Comparison of ENCODE assay signal across 25 cellular contexts in genomic region chr10:21313691-21314090, GRCh38.
DNase-seq lines count a peak whose midpoint lies in the region; TF ChIP-seq lines count a peak whose summit lies in the region.
"Had no signal": no experiment of that assay in that cellular context is flagged by ENCODE, and none has a peak within 500 bp of the region (broad histone marks: within the 10 kb centered on the region; RNA-seq: fewer than 3 reads in every experiment).

No MANE protein-coding gene starts in this region.

- H2AFZ ChIP-seq in neuron (ENCODE audit: low read depth, low read length) = peak overlapping the region; percentile 87

- TF ChIP-seq CTCF in DOHH2 (IDR thresholded peaks at IDR 0.05; ENCODE audit: low read depth, low read length, poor library complexity, severe bottlenecking) (no peak), glutamatergic neuron (IDR thresholded peaks at IDR 0.05; ENCODE audit: partially characterized antibody, unreplicated experiment) (no peak), Peyer's patch (IDR thresholded peaks at IDR 0.05) (no peak)

- no peaks in the 10 kb centered on the region for H3K9me2 ChIP-seq in DOHH2 (replicated peaks; ENCODE audit: control insufficient read depth, low read length)

- H3K36me3 ChIP-seq in DOHH2 (ENCODE audit: control insufficient read depth, low read length) = no peaks in the 10 kb centered on the region
- H3K36me3 ChIP-seq in NT2/D1 (ENCODE audit: insufficient read depth, insufficient read length, low read length) = no peaks in the 10 kb centered on the region
- no peaks in the 10 kb centered on the region for H3K36me3 ChIP-seq in neuron (ENCODE audit: insufficient read depth, low read length)
- no peaks in the 10 kb centered on the region for H3K36me3 ChIP-seq in Peyer's patch
- H3K36me3 ChIP-seq: BLaER1 treated with 17β-estradiol and CSF1 and Interleukin-3, amounts not matched to agents 10 nM and 100 nM; gastroesophageal sphincter; MG63 had no signal

- peak overlapping the region; percentile 23 for H3K9ac ChIP-seq in NT2/D1 (ENCODE audit: insufficient read length, low read depth)
- H3K9ac ChIP-seq: BLaER1 treated with 17β-estradiol and CSF1 and Interleukin-3, amounts not matched to agents 10 nM and 100 nM had no signal

- peak overlapping the region; percentile 50 for H3K4me2 ChIP-seq in DOHH2 (ENCODE audit: low read length)
- H3K4me2 ChIP-seq: BLaER1 treated with 17β-estradiol and CSF1 and Interleukin-3, amounts not matched to agents 10 nM and 100 nM had no signal

- H3K9me3 Mint-ChIP-seq in glutamatergic neuron (ENCODE audit: unreplicated experiment) = peaks cover 5% of the 10 kb centered on the region
- H3K9me3 Mint-ChIP-seq in activated naive CD8-positive, alpha-beta T cell treated with anti-CD3 and anti-CD28 coated beads for 36 hours = peaks cover 1% of the 10 kb centered on the region
- H3K9me3 Mint-ChIP-seq: activated CD4-positive, alpha-beta T cell treated with anti-CD3 and anti-CD28 coated beads, Interleukin-2, amount 10 ng/mL, durations not matched to agents 7 days and 5 days; T-cell had no signal

- peak overlapping the region; percentile 90 for H3K27ac Mint-ChIP-seq in glutamatergic neuron (ENCODE audit: unreplicated experiment)
- no peak overlapping the region for H3K27ac Mint-ChIP-seq in activated naive CD8-positive, alpha-beta T cell treated with anti-CD3 and anti-CD28 coated beads for 36 hours
- H3K27ac Mint-ChIP-seq: activated CD4-positive, alpha-beta T cell treated with anti-CD3 and anti-CD28 coated beads, Interleukin-2, amount 10 ng/mL, durations not matched to agents 7 days and 5 days; IgD-negative memory B cell; T-cell had no signal

- H3K4me3 ChIP-seq in DOHH2 (ENCODE audit: low read length) (no peak overlapping the region), NT2/D1 (ENCODE audit: insufficient read length, low read depth) (no peak overlapping the region), neuron (ENCODE audit: low read length) (peak overlapping the region; percentile 41), Peyer's patch (no peak overlapping the region)
- H3K4me3 ChIP-seq: BLaER1 treated with 17β-estradiol and CSF1 and Interleukin-3, amounts not matched to agents 10 nM and 100 nM; dorsolateral prefrontal cortex; gastroesophageal sphincter; MG63 had no signal

- H4K20me1 ChIP-seq in DOHH2 (ENCODE audit: control insufficient read depth, insufficient read depth, low read depth, low read length) = no peaks in the 10 kb centered on the region
- H4K20me1 ChIP-seq: BLaER1 treated with 17β-estradiol and CSF1 and Interleukin-3, amounts not matched to agents 10 nM and 100 nM had no signal

- H3K27me3 Mint-ChIP-seq in glutamatergic neuron (ENCODE audit: unreplicated experiment) = no peaks in the 10 kb centered on the region
- H3K27me3 Mint-ChIP-seq in activated naive CD8-positive, alpha-beta T cell treated with anti-CD3 and anti-CD28 coated beads for 36 hours = no peaks in the 10 kb centered on the region
- H3K27me3 Mint-ChIP-seq: activated CD4-positive, alpha-beta T cell treated with anti-CD3 and anti-CD28 coated beads, Interleukin-2, amount 10 ng/mL, durations not matched to agents 7 days and 5 days; IgD-negative memory B cell; T-cell had no signal

- no peaks in the 10 kb centered on the region for H3K36me3 Mint-ChIP-seq in glutamatergic neuron (ENCODE audit: unreplicated experiment)
- no peaks in the 10 kb centered on the region for H3K36me3 Mint-ChIP-seq in activated naive CD8-positive, alpha-beta T cell treated with anti-CD3 and anti-CD28 coated beads for 36 hours
- H3K36me3 Mint-ChIP-seq: T-cell had no signal

- H3K79me2 ChIP-seq in DOHH2 (ENCODE audit: control insufficient read depth, low read length) = no peaks in the 10 kb centered on the region

- H3K27ac ChIP-seq in DOHH2 (ENCODE audit: low read depth, low read length) (no peak overlapping the region), Peyer's patch (no peak overlapping the region)
- H3K27ac ChIP-seq: BLaER1 treated with 17β-estradiol and CSF1 and Interleukin-3, amounts not matched to agents 10 nM and 100 nM had no signal

- no peaks in the 10 kb centered on the region for H3F3A ChIP-seq in DOHH2 (ENCODE audit: control insufficient read depth, insufficient read depth)

- DNase-seq in NT2/D1 (ENCODE audit: low read depth, low spot score) (no peak), glutamatergic neuron (no peak), HK-2 (ENCODE audit: unreplicated experiment) (no peak), Peyer's patch (no peak)
- DNase-seq in activated naive CD8-positive, alpha-beta T cell treated with anti-CD3 and anti-CD28 coated beads for 36 hours = no peak
- DNase-seq in stimulated activated CD8-positive, alpha-beta memory T cell treated with anti-CD3 and anti-CD28 coated beads, Interleukin-4, amount 100 ng/mL, for 48 hours = no peak
- DNase-seq: ACHN; activated CD4-positive, alpha-beta T cell treated with anti-CD3 and anti-CD28 coated beads, Interleukin-2, amount 10 ng/mL, durations not matched to agents 7 days and 5 days; activated CD8-positive, alpha-beta memory T cell treated with anti-CD3 and anti-CD28 coated beads, Interleukin-2, amount 50 U/mL, for 4 hours; Calu3; dorsolateral prefrontal cortex; EL; MG63; NCI-H146; NCI-H69; occipital lobe; right cardiac atrium; SHP77 treated with DMSO at 0.1 percent for 48 hours; stimulated activated CD4-positive, alpha-beta T cell treated with anti-CD3 and anti-CD28 coated beads, Interleukin-15, amount 100 ng/mL, for 24 hours; T-cell had no signal

- peaks cover 25% of the 10 kb centered on the region for H3K4me1 ChIP-seq in DOHH2 (ENCODE audit: control insufficient read depth, low read length)
- peaks cover 4% of the 10 kb centered on the region for H3K4me1 ChIP-seq in NT2/D1 (ENCODE audit: insufficient read depth, insufficient read length)
- peaks cover 28% of the 10 kb centered on the region for H3K4me1 ChIP-seq in neuron (ENCODE audit: insufficient read depth, low read length)
- peaks cover 0 to 8% (median 0%) of the 10 kb centered on the region in 4 donors for H3K4me1 ChIP-seq in Peyer's patch

- peak overlapping the region; percentile 53 for H3K4me3 Mint-ChIP-seq in glutamatergic neuron (ENCODE audit: unreplicated experiment)
- H3K4me3 Mint-ChIP-seq in activated naive CD8-positive, alpha-beta T cell treated with anti-CD3 and anti-CD28 coated beads for 36 hours = no peak overlapping the region
- H3K4me3 Mint-ChIP-seq: activated CD4-positive, alpha-beta T cell treated with anti-CD3 and anti-CD28 coated beads, Interleukin-2, amount 10 ng/mL, durations not matched to agents 7 days and 5 days; IgD-negative memory B cell; T-cell had no signal

- no peak for TF ChIP-seq POLR2A in Peyer's patch (IDR thresholded peaks at IDR 0.05)

- peaks cover 18% of the 10 kb centered on the region for H3K4me1 Mint-ChIP-seq in glutamatergic neuron (ENCODE audit: low read depth, unreplicated experiment)
- H3K4me1 Mint-ChIP-seq in activated naive CD8-positive, alpha-beta T cell treated with anti-CD3 and anti-CD28 coated beads for 36 hours = no peaks in the 10 kb centered on the region
- H3K4me1 Mint-ChIP-seq: activated CD4-positive, alpha-beta T cell treated with anti-CD3 and anti-CD28 coated beads, Interleukin-2, amount 10 ng/mL, durations not matched to agents 7 days and 5 days; T-cell had no signal

- H3K9me3 ChIP-seq in DOHH2 (ENCODE audit: control insufficient read depth, insufficient read depth, low read length) (no peaks in the 10 kb centered on the region), NT2/D1 (ENCODE audit: insufficient read depth, low read length) (no peaks in the 10 kb centered on the region), neuron (ENCODE audit: low read length) (no peaks in the 10 kb centered on the region), Peyer's patch (no peaks in the 10 kb centered on the region)
- H3K9me3 ChIP-seq: BLaER1 treated with 17β-estradiol and CSF1 and Interleukin-3, amounts not matched to agents 10 nM and 100 nM; gastroesophageal sphincter; MG63 had no signal

- H3K27me3 ChIP-seq in DOHH2 (ENCODE audit: control insufficient read depth, low read length) (no peaks in the 10 kb centered on the region), NT2/D1 (ENCODE audit: insufficient read depth, insufficient read length) (no peaks in the 10 kb centered on the region), neuron (ENCODE audit: insufficient read depth, low read length) (no peaks in the 10 kb centered on the region), Peyer's patch (no peaks in the 10 kb centered on the region)
- H3K27me3 ChIP-seq: BLaER1 treated with 17β-estradiol and CSF1 and Interleukin-3, amounts not matched to agents 10 nM and 100 nM; dorsolateral prefrontal cortex; gastroesophageal sphincter; MG63 had no signal
